ENCODE assay signal across 8 cellular contexts in the genomic region with DNA sequence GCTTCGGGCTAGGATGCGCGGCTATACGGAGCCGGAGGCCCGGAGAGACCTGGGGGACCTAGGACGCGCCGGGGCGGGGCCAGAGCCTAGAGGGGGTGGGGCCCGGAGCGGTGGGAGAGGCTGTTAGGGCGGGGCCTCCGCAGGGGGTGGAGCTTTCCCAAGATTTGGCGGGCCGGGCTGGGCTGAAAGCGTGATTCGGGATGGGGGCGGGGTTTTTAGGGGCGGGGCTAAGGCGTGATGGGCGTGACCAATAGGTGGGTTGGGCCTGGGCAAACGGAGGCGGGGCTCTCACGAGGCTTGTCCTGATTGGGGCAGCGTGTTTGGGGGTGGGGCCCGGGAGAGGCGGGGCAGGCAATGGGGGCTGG. TPM values are rescaled to one million over a fixed set of nuclear protein-coding genes. Genes with fewer than 3 reads are reported as not detected.
DNase-seq lines count a peak whose midpoint lies in the region; TF ChIP-seq lines count a peak whose summit lies in the region.

No MANE protein-coding gene starts in this region.

- H3K9me3 ChIP-seq in endocrine pancreas (ENCODE audit: control insufficient read depth, low read length): no peaks in the 10 kb centered on the region

- H3K36me3 ChIP-seq in endocrine pancreas (ENCODE audit: control insufficient read depth, insufficient read depth, low read length): no peaks in the 10 kb centered on the region

- no peaks in the 10 kb centered on the region for H3K4me1 ChIP-seq in endocrine pancreas (ENCODE audit: control insufficient read depth, insufficient read depth, low read length)

- H3K4me3 ChIP-seq in endocrine pancreas (ENCODE audit: control insufficient read depth, insufficient read depth, low read length): no peak overlapping the region

- H3K9ac ChIP-seq in endocrine pancreas (ENCODE audit: control insufficient read depth, insufficient read depth, low read length): peak overlapping the region; percentile 73

- no peaks in the 10 kb centered on the region for H3K27me3 ChIP-seq in endocrine pancreas (ENCODE audit: control insufficient read depth, insufficient read depth, low read length)

- no peak for TF ChIP-seq CTCF in GM20000 (IDR thresholded peaks at IDR 0.05; ENCODE audit: extremely low read depth, missing control alignments)

- DNase-seq in CMK (ENCODE audit: low read depth): peak; percentile 80
- DNase-seq in GM20000 (ENCODE audit: low spot score): peak; percentile 95
- DNase-seq in HS-5 (ENCODE audit: low read depth): peak; percentile 58
- DNase-seq in NOMO-1 treated with DMSO at 0.1 percent for 48 hours (lab: John Stamatoyannopoulos, UW; ENCODE audit: unreplicated experiment): peak; percentile 63
- DNase-seq in activated CD8-positive, alpha-beta memory T cell treated with anti-CD3 and anti-CD28 coated beads, Interleukin-2, amount 50 U/mL, for 24 hours (ENCODE audit: extremely low read depth): peak; percentile 73
- DNase-seq in mesenteric fat pad (ENCODE audit: low spot score): peak; percentile 98
- DNase-seq in stimulated activated CD8-positive, alpha-beta memory T cell treated with anti-CD3 and anti-CD28 coated beads, Interleukin-12 subunit alpha, Interleukin-12 subunit beta, amount 100 ng/mL, for 4 hours (ENCODE audit: low read depth): peak; percentile 78

RNA-seq across cellular contexts. Expression of a gene that starts 0.4 kb away (rescaled TPM):
- total RNA-seq in mesenteric fat pad: 100 TPM

RNA-seq across cellular contexts. Expression of a gene that starts 22.5 kb away (rescaled TPM):
- 101 TPM for total RNA-seq in mesenteric fat pad

RNA-seq across cellular contexts. Expression of a gene that starts 26.6 kb away (rescaled TPM):
- 753 TPM for total RNA-seq in mesenteric fat pad

RNA-seq across cellular contexts. Expression of a gene that starts 47.5 kb away (rescaled TPM):
- total RNA-seq in mesenteric fat pad: 28.6 TPM

RNA-seq across cellular contexts. Expression of a gene that starts 54.2 kb away (rescaled TPM):
- 145 TPM for total RNA-seq in mesenteric fat pad
